Comparison of ENCODE assay signal across 21 cellular contexts in genomic region chr9:116691607-116692006, GRCh38.
"Had no signal": no experiment of that assay in that cellular context is flagged by ENCODE, and none has a peak within 500 bp of the region (broad histone marks: within the 10 kb centered on the region; RNA-seq: fewer than 3 reads in every experiment).

No MANE protein-coding gene starts in this region.

- H3K4me3 Mint-ChIP-seq: activated CD8-positive, alpha-beta memory T cell treated with anti-CD3 and anti-CD28 coated beads, Interleukin-2, amount 10 ng/mL, durations not matched to agents 7 days and 5 days; activated CD8-positive, alpha-beta T cell treated with anti-CD3 and anti-CD28 coated beads for 36 hours; brain; neural progenitor cell; stimulated activated naive B cell treated with anti-CD40 and anti-IgM and Interleukin-4, amounts not matched to agents 10 μg/mL and 1 μg/mL and 100 μg/mL, for 72 hours; T-helper 2 cell treated with Interferon-gamma antibody and Interleukin-4, amounts not matched to agents 5 μg/mL and 100 μg/mL, for 36 hours had no signal

- H3K4me2 ChIP-seq: neural progenitor cell had no signal

- H3K27me3 ChIP-seq: neural progenitor cell, uterus had no signal

- H3K9me3 Mint-ChIP-seq: activated CD8-positive, alpha-beta T cell treated with anti-CD3 and anti-CD28 coated beads for 36 hours; neural progenitor cell; stimulated activated naive B cell treated with anti-CD40 and anti-IgM and Interleukin-4, amounts not matched to agents 10 μg/mL and 1 μg/mL and 100 μg/mL, for 72 hours; T-helper 2 cell treated with Interferon-gamma antibody and Interleukin-4, amounts not matched to agents 5 μg/mL and 100 μg/mL, for 36 hours had no signal

- DNase-seq: activated CD8-positive, alpha-beta memory T cell treated with anti-CD3 and anti-CD28 coated beads, Interleukin-2, amount 10 ng/mL, durations not matched to agents 7 days and 5 days; activated CD8-positive, alpha-beta T cell treated with anti-CD3 and anti-CD28 coated beads for 36 hours; activated T-cell treated with anti-CD3 and anti-CD28 coated beads for 4 hours; aorta; erythroblast; foreskin fibroblast; islet precursor cell; naive thymus-derived CD4-positive, alpha-beta T cell; small intestine; stimulated activated CD4-positive, alpha-beta T cell treated with anti-CD3 and anti-CD28 coated beads, Interleukin-2, amount 100 ng/mL, for 48 hours; stimulated activated CD8-positive, alpha-beta memory T cell treated with anti-CD3 and anti-CD28 coated beads, Interleukin-4, amount 100 ng/mL, for 48 hours; stimulated activated naive B cell treated with anti-CD40 and anti-IgM and Interleukin-4, amounts not matched to agents 10 μg/mL and 1 μg/mL and 100 μg/mL, for 72 hours; trophoblast cell; uterus had no signal

- H3K4me1 ChIP-seq: neural progenitor cell had no signal

- H3K9me3 ChIP-seq: uterus had no signal

- H2AFZ ChIP-seq: neural progenitor cell had no signal

- H3K9ac ChIP-seq: neural progenitor cell had no signal

- H3K4me3 ChIP-seq: lung, neural progenitor cell, uterus had no signal

- ATAC-seq: activated CD8-positive, alpha-beta memory T cell treated with anti-CD3 and anti-CD28 coated beads, Interleukin-2, amount 10 ng/mL, durations not matched to agents 7 days and 5 days; activated CD8-positive, alpha-beta T cell treated with anti-CD3 and anti-CD28 coated beads for 36 hours; activated naive CD4-positive, alpha-beta T cell treated with anti-CD3 and anti-CD28 coated beads, Interleukin-2, amount 50 U/mL, for 72 hours; left lobe of liver; naive thymus-derived CD4-positive, alpha-beta T cell; sciatic nerve; stimulated activated naive B cell treated with anti-CD40 and anti-IgM and Interleukin-4, amounts not matched to agents 10 μg/mL and 1 μg/mL and 100 μg/mL, for 72 hours had no signal

- H3K27me3 Mint-ChIP-seq: activated CD8-positive, alpha-beta memory T cell treated with anti-CD3 and anti-CD28 coated beads, Interleukin-2, amount 10 ng/mL, durations not matched to agents 7 days and 5 days; activated CD8-positive, alpha-beta T cell treated with anti-CD3 and anti-CD28 coated beads for 36 hours; naive thymus-derived CD4-positive, alpha-beta T cell; stimulated activated naive B cell treated with anti-CD40 and anti-IgM and Interleukin-4, amounts not matched to agents 10 μg/mL and 1 μg/mL and 100 μg/mL, for 72 hours had no signal

- H3K27ac Mint-ChIP-seq: activated CD8-positive, alpha-beta memory T cell treated with anti-CD3 and anti-CD28 coated beads, Interleukin-2, amount 10 ng/mL, durations not matched to agents 7 days and 5 days; activated CD8-positive, alpha-beta T cell treated with anti-CD3 and anti-CD28 coated beads for 36 hours; activated naive CD4-positive, alpha-beta T cell treated with anti-CD3 and anti-CD28 coated beads, Interleukin-2, amount 50 U/mL, for 72 hours; neural progenitor cell; stimulated activated naive B cell treated with anti-CD40 and anti-IgM and Interleukin-4, amounts not matched to agents 10 μg/mL and 1 μg/mL and 100 μg/mL, for 72 hours; T-helper 2 cell treated with Interferon-gamma antibody and Interleukin-4, amounts not matched to agents 5 μg/mL and 100 μg/mL, for 36 hours had no signal

- H3K27ac ChIP-seq: neural progenitor cell, uterus had no signal

- H3K36me3 ChIP-seq: neural progenitor cell, uterus had no signal
